Comparison of ENCODE assay signal across 8 cellular contexts in the genomic region with DNA sequence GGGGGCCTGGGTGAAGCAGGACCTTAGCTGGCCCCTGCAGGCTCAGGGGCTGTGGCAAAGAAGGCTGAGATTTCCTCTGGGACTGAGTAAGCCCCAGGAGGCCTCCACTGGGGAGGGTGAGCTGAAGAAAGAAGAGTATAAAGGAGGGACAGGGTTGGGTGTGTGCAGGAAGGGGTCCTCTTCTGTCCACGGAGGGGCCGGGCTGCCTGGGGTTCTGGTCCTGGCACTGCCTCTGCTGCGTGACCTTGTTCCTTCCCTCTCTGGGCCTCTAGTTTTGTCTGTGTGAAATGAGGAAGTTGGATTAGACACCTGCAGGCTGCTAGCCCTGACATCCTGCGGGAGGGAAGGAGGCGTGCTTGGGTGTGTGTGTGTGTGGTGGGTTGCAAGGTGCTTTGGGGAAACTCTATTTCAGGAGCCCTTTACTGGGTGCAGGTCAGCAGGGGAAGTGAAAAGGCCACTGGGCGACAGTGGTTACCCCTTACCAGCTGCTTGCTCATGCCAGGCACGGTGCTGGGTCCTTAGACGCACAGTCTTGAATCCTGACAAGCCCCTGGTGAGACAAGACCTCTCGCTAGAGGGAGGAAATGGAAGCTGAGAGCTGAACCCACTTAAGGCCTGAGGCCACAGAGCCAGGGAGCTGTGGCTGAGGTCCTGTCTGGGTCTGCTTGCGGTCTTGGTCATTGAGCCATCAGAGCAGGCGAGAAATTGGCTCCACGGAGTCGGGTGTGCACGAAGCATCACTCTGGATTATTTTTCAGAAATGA.
DNase-seq lines count a peak whose midpoint lies in the region; ATAC-seq and TF ChIP-seq lines count a peak whose summit lies in the region.

No MANE protein-coding gene starts in this region.

- no peak for TF ChIP-seq CTCF in type B pancreatic cell (conservative IDR thresholded peaks at IDR 0.05)

- no peaks in the 10 kb centered on the region for H3K27me3 Mint-ChIP-seq in type B pancreatic cell

- peaks cover 10% of the 10 kb centered on the region for H3K36me3 Mint-ChIP-seq in type B pancreatic cell

- H3K9me3 Mint-ChIP-seq in type B pancreatic cell: no peaks in the 10 kb centered on the region

- no peak overlapping the region for H3K4me3 Mint-ChIP-seq in type B pancreatic cell

- peak; percentile 33 to 39 for DNase-seq in Kasumi-1 (lab: John Stamatoyannopoulos, UW)
- no peak for DNase-seq in type B pancreatic cell (ENCODE audit: extremely low spot score, unreplicated experiment)
- no peak for DNase-seq in NCI-H2081 (lab: John Stamatoyannopoulos, UW)
- DNase-seq in stimulated activated CD4-positive, alpha-beta T cell treated with anti-CD3 and anti-CD28 coated beads, Interleukin-12 subunit alpha, Interleukin-12 subunit beta, amount 100 ng/mL, for 4 hours: no peak

- H3K27ac Mint-ChIP-seq in type B pancreatic cell: peak overlapping the region; percentile 41

- peaks cover 9% of the 10 kb centered on the region for H3K4me1 Mint-ChIP-seq in type B pancreatic cell (ENCODE audit: unreplicated experiment)

- ATAC-seq in GM18508 (IDR thresholded peaks at IDR 0.05; ENCODE audit: insufficient read depth, unreplicated experiment) (peak; percentile 52), GM21619 (IDR thresholded peaks at IDR 0.05; ENCODE audit: unreplicated experiment) (peak; percentile 73), esophagus mucosa (peak; percentile 10), HG03439 (IDR thresholded peaks at IDR 0.05; ENCODE audit: unreplicated experiment) (no peak)

Comparison
In these comparisons a context has a peak if more than half of its experiments do, and no peak if none do; other contexts are left out.
1. DNase-seq: peak in Kasumi-1 (2 of 2); none in type B pancreatic cell (single experiment), NCI-H2081 (0 of 2) and stimulated activated CD4-positive, alpha-beta T cell treated with anti-CD3 and anti-CD28 coated beads, Interleukin-12 subunit alpha, Interleukin-12 subunit beta, amount 100 ng/mL, for 4 hours (single experiment).